In the genomic region with DNA sequence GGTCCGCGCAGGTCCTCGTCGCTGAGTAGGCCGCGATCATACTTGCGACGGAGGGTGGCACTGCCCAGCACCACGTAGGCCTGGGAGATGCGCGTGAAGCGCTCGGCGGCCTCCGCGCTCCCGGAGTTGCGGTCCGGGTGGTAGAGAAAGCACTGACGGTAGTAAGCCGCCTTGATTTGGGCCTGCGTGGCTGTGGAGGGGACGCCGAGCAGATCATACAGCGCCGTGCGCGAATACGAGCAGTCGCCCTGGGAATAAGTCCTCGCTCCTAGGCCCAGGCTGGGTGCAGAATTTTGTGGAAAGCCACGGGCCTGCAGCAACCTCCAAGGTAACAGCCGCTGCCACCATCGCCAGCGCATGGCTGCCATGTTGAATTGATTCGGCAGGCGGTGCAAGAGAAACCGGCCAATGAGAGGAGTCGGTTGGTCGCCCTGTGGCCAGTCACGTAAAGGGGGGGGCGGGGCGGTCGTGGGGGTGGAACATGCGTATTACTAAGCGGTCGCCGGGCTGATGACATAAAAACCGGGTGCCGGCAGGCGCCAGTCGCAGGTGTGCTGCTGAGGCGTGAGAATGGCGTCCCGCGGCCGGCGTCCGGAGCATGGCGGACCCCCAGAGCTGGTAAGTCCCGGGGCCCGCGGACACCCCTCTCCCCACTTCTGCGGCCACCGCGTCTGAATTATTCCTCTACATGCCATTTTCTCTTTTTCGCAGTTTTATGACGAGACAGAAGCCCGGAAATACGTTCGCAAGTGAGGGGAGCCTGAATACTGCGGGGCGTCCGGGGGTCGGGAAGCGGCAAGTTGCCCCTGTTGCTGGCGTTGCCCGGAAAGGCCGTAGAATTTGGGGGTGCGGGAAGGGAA, we compare ENCODE assay signal across 1 cellular context.
TF ChIP-seq lines count a peak whose summit lies in the region.

A gene with protein sequence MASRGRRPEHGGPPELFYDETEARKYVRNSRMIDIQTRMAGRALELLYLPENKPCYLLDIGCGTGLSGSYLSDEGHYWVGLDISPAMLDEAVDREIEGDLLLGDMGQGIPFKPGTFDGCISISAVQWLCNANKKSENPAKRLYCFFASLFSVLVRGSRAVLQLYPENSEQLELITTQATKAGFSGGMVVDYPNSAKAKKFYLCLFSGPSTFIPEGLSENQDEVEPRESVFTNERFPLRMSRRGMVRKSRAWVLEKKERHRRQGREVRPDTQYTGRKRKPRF (plus strand): TSS at position 542 of the 860 bp plus-strand sequence. CDS start 29 bp downstream, at position 571.
A gene (minus strand): TSS at position 398 of the 860 bp plus-strand sequence. CDS start 30 bp downstream, at position 368.

TF ChIP-seq in HepG2, 621 proteins besides CTCF, POLR2A, EP300 and RAD21 (continued from another document and continues in another):
- TF ChIP-seq AGO2 (optimal IDR thresholded peaks at IDR 0.05; ENCODE audit: low read depth, low read length) (peak; percentile 38), HNRNPK (IDR thresholded peaks at IDR 0.05; ENCODE audit: low read depth, low read length, poor library complexity, severe bottlenecking) (no peak), REPIN1 (CRISPR knock-in tag; IDR thresholded peaks at IDR 0.05; ENCODE audit: borderline replicate concordance, low read depth) (0 out of 2 replicates have a peak, but pooled peaks have one; percentile 45), RBFOX2 (IDR thresholded peaks at IDR 0.05; ENCODE audit: low read depth, low read length) (peak; percentile 79), HOXA3 (CRISPR knock-in tag; IDR thresholded peaks at IDR 0.05) (peak; percentile 91), ZNF598 (CRISPR knock-in tag; IDR thresholded peaks at IDR 0.05; ENCODE audit: borderline replicate concordance) (no peak), ZNF354B (CRISPR knock-in tag; IDR thresholded peaks at IDR 0.05) (peak; percentile 70; the same call in 1 of the 2 replicates), GATAD2A (CRISPR knock-in tag; IDR thresholded peaks at IDR 0.05) (0 out of 2 replicates have a peak, but pooled peaks have one; percentile 41), ZNF543 (CRISPR knock-in tag; IDR thresholded peaks at IDR 0.05) (peak; percentile 41; the same call in 1 of the 2 replicates), PTBP1 (IDR thresholded peaks at IDR 0.05; ENCODE audit: low read depth, low read length, poor library complexity, severe bottlenecking) (no peak), HMG20B (CRISPR knock-in tag; conservative IDR thresholded peaks at IDR 0.05) (no peak), U2AF2 (IDR thresholded peaks at IDR 0.05; ENCODE audit: low read depth, low read length) (no peak), ZBTB7B (CRISPR knock-in tag; IDR thresholded peaks at IDR 0.05) (0 out of 2 replicates have a peak, but pooled peaks have one; percentile 43), ZBTB38 (CRISPR knock-in tag; IDR thresholded peaks at IDR 0.05) (peak; percentile 68; the same call in 1 of the 2 replicates), ZNF431 (CRISPR knock-in tag; IDR thresholded peaks at IDR 0.05; ENCODE audit: borderline replicate concordance, low read depth) (no peak), PCBP1 (IDR thresholded peaks at IDR 0.05; ENCODE audit: borderline replicate concordance, low read depth, low read length) (0 out of 2 replicates have a peak, but pooled peaks have one; percentile 19), FOXK1 (CRISPR knock-in tag; IDR thresholded peaks at IDR 0.05; ENCODE audit: borderline replicate concordance, low read depth) (0 out of 2 replicates have a peak, but pooled peaks have one; percentile 55), ZNF282 (IDR thresholded peaks at IDR 0.05; ENCODE audit: partially characterized antibody) (no peak), ZNF570 (CRISPR knock-in tag; IDR thresholded peaks at IDR 0.05; ENCODE audit: borderline replicate concordance) (no peak), ZSCAN31 (CRISPR knock-in tag; IDR thresholded peaks at IDR 0.05; ENCODE audit: low read depth) (peak; percentile 55; the same call in 1 of the 2 replicates), ZMAT3 (CRISPR knock-in tag; conservative IDR thresholded peaks at IDR 0.05) (0 out of 2 replicates have a peak, but pooled peaks have one; percentile 46), ZNF34 (CRISPR knock-in tag; IDR thresholded peaks at IDR 0.05; ENCODE audit: borderline replicate concordance) (no peak), ZNF562 (CRISPR knock-in tag; IDR thresholded peaks at IDR 0.05; ENCODE audit: borderline replicate concordance) (no peak), PCBP2 (optimal IDR thresholded peaks at IDR 0.05; ENCODE audit: low read depth, low read length, poor library complexity, severe bottlenecking) (no peak), ZNF644 (CRISPR knock-in tag; IDR thresholded peaks at IDR 0.05; ENCODE audit: low read depth) (peak; percentile 12; the same call in 1 of the 2 replicates), ZKSCAN5 (CRISPR knock-in tag; IDR thresholded peaks at IDR 0.05) (no peak), ZFP36L2 (CRISPR knock-in tag; IDR thresholded peaks at IDR 0.05) (no peak), ZNF496 (CRISPR knock-in tag; IDR thresholded peaks at IDR 0.05; ENCODE audit: insufficient replicate concordance) (no peak), ZSCAN9 (CRISPR knock-in tag; IDR thresholded peaks at IDR 0.05; ENCODE audit: borderline replicate concordance) (no peak), NFYC (CRISPR knock-in tag; IDR thresholded peaks at IDR 0.05) (peak; percentile 83), KMT2A (CRISPR knock-in tag; IDR thresholded peaks at IDR 0.05) (peak; percentile 61; the same call in 1 of the 2 replicates), ISL2 (CRISPR knock-in tag; IDR thresholded peaks at IDR 0.05) (peak; percentile 41; the same call in 1 of the 2 replicates), PITX1 (CRISPR knock-in tag; IDR thresholded peaks at IDR 0.05) (0 out of 2 replicates have a peak, but pooled peaks have one; percentile 31)
- TF ChIP-seq, protein P1, sequence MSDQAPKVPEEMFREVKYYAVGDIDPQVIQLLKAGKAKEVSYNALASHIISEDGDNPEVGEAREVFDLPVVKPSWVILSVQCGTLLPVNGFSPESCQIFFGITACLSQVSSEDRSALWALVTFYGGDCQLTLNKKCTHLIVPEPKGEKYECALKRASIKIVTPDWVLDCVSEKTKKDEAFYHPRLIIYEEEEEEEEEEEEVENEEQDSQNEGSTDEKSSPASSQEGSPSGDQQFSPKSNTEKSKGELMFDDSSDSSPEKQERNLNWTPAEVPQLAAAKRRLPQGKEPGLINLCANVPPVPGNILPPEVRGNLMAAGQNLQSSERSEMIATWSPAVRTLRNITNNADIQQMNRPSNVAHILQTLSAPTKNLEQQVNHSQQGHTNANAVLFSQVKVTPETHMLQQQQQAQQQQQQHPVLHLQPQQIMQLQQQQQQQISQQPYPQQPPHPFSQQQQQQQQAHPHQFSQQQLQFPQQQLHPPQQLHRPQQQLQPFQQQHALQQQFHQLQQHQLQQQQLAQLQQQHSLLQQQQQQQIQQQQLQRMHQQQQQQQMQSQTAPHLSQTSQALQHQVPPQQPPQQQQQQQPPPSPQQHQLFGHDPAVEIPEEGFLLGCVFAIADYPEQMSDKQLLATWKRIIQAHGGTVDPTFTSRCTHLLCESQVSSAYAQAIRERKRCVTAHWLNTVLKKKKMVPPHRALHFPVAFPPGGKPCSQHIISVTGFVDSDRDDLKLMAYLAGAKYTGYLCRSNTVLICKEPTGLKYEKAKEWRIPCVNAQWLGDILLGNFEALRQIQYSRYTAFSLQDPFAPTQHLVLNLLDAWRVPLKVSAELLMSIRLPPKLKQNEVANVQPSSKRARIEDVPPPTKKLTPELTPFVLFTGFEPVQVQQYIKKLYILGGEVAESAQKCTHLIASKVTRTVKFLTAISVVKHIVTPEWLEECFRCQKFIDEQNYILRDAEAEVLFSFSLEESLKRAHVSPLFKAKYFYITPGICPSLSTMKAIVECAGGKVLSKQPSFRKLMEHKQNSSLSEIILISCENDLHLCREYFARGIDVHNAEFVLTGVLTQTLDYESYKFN (CRISPR knock-in tag; conservative IDR thresholded peaks at IDR 0.05): no peak
- TF ChIP-seq, protein P2, sequence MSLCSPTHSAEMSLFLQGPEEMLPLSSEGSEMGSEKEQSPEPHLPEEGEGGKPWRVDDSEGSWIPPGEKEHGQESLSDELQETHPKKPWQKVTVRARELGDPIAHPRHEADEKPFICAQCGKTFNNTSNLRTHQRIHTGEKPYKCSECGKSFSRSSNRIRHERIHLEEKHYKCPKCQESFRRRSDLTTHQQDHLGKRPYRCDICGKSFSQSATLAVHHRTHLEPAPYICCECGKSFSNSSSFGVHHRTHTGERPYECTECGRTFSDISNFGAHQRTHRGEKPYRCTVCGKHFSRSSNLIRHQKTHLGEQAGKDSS (CRISPR knock-in tag; IDR thresholded peaks at IDR 0.05; ENCODE audit: borderline replicate concordance, low read depth): no peak
- TF ChIP-seq, protein P3, sequence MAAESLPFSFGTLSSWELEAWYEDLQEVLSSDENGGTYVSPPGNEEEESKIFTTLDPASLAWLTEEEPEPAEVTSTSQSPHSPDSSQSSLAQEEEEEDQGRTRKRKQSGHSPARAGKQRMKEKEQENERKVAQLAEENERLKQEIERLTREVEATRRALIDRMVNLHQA (CRISPR knock-in tag; IDR thresholded peaks at IDR 0.05): no peak
- TF ChIP-seq, protein P4, sequence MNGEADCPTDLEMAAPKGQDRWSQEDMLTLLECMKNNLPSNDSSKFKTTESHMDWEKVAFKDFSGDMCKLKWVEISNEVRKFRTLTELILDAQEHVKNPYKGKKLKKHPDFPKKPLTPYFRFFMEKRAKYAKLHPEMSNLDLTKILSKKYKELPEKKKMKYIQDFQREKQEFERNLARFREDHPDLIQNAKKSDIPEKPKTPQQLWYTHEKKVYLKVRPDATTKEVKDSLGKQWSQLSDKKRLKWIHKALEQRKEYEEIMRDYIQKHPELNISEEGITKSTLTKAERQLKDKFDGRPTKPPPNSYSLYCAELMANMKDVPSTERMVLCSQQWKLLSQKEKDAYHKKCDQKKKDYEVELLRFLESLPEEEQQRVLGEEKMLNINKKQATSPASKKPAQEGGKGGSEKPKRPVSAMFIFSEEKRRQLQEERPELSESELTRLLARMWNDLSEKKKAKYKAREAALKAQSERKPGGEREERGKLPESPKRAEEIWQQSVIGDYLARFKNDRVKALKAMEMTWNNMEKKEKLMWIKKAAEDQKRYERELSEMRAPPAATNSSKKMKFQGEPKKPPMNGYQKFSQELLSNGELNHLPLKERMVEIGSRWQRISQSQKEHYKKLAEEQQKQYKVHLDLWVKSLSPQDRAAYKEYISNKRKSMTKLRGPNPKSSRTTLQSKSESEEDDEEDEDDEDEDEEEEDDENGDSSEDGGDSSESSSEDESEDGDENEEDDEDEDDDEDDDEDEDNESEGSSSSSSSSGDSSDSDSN (CRISPR knock-in tag; IDR thresholded peaks at IDR 0.05): peak; percentile 87
- TF ChIP-seq, protein P5, sequence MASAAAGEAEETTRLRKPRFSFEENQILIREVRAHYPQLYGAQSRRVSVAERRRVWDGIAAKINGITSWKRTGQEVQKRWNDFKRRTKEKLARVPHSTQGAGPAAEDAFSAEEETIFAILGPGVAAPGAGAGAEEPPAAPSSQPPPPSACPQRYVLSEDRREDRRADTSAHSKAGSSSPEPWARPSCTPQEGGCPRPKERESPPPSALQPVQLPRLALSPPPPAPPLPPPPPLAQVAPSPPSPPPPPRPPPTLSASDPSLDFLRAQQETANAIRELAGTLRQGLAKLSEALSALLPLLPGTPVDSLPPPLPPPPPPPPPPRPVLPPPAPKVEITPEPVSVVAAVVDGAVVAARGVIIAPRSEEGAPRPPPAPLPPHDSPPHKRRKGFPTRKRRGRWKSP (CRISPR knock-in tag; IDR thresholded peaks at IDR 0.05): peak; percentile 41; the same call in 1 of the 2 replicates
- TF ChIP-seq, protein P6, sequence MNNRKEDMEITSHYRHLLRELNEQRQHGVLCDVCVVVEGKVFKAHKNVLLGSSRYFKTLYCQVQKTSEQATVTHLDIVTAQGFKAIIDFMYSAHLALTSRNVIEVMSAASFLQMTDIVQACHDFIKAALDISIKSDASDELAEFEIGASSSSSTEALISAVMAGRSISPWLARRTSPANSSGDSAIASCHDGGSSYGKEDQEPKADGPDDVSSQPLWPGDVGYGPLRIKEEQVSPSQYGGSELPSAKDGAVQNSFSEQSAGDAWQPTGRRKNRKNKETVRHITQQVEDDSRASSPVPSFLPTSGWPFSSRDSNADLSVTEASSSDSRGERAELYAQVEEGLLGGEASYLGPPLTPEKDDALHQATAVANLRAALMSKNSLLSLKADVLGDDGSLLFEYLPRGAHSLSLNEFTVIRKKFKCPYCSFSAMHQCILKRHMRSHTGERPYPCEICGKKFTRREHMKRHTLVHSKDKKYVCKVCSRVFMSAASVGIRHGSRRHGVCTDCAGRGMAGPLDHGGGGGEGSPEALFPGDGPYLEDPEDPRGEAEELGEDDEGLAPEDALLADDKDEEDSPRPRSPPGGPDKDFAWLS (CRISPR knock-in tag; IDR thresholded peaks at IDR 0.05; ENCODE audit: borderline replicate concordance): no peak
- TF ChIP-seq, protein P7, sequence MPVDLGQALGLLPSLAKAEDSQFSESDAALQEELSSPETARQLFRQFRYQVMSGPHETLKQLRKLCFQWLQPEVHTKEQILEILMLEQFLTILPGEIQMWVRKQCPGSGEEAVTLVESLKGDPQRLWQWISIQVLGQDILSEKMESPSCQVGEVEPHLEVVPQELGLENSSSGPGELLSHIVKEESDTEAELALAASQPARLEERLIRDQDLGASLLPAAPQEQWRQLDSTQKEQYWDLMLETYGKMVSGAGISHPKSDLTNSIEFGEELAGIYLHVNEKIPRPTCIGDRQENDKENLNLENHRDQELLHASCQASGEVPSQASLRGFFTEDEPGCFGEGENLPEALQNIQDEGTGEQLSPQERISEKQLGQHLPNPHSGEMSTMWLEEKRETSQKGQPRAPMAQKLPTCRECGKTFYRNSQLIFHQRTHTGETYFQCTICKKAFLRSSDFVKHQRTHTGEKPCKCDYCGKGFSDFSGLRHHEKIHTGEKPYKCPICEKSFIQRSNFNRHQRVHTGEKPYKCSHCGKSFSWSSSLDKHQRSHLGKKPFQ (CRISPR knock-in tag; IDR thresholded peaks at IDR 0.05; ENCODE audit: insufficient replicate concordance): no peak
- TF ChIP-seq, protein P8, sequence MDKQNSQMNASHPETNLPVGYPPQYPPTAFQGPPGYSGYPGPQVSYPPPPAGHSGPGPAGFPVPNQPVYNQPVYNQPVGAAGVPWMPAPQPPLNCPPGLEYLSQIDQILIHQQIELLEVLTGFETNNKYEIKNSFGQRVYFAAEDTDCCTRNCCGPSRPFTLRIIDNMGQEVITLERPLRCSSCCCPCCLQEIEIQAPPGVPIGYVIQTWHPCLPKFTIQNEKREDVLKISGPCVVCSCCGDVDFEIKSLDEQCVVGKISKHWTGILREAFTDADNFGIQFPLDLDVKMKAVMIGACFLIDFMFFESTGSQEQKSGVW (CRISPR knock-in tag; IDR thresholded peaks at IDR 0.05; ENCODE audit: borderline replicate concordance): no peak
- TF ChIP-seq, protein P9, sequence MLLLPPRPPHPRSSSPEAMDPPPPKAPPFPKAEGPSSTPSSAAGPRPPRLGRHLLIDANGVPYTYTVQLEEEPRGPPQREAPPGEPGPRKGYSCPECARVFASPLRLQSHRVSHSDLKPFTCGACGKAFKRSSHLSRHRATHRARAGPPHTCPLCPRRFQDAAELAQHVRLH (CRISPR knock-in tag; IDR thresholded peaks at IDR 0.05; ENCODE audit: borderline replicate concordance, low read depth): no peak
- TF ChIP-seq, protein P10, sequence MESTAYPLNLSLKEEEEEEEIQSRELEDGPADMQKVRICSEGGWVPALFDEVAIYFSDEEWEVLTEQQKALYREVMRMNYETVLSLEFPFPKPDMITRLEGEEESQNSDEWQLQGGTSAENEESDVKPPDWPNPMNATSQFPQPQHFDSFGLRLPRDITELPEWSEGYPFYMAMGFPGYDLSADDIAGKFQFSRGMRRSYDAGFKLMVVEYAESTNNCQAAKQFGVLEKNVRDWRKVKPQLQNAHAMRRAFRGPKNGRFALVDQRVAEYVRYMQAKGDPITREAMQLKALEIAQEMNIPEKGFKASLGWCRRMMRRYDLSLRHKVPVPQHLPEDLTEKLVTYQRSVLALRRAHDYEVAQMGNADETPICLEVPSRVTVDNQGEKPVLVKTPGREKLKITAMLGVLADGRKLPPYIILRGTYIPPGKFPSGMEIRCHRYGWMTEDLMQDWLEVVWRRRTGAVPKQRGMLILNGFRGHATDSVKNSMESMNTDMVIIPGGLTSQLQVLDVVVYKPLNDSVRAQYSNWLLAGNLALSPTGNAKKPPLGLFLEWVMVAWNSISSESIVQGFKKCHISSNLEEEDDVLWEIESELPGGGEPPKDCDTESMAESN (CRISPR knock-in tag; conservative IDR thresholded peaks at IDR 0.05): peak; percentile 62; the same call in 1 of the 2 replicates
